ENCODE assay signal across 25 cellular contexts in genomic region chr18:28091197-28091596, GRCh38.
DNase-seq lines count a peak whose midpoint lies in the region; ATAC-seq, FAIRE-seq and TF ChIP-seq lines count a peak whose summit lies in the region.
"Had no signal": no experiment of that assay in that cellular context is flagged by ENCODE, and none has a peak within 500 bp of the region (broad histone marks: within the 10 kb centered on the region; RNA-seq: fewer than 3 reads in every experiment).

No MANE protein-coding gene starts in this region.

- H3K27me3 Mint-ChIP-seq in nephron (ENCODE audit: low read depth), result no peaks in the 10 kb centered on the region
- H3K27me3 Mint-ChIP-seq: CD4-positive, CD25-positive, alpha-beta regulatory T cell had no signal

- ATAC-seq in heart right ventricle (no peak), HG03432 (IDR thresholded peaks at IDR 0.05; ENCODE audit: unreplicated experiment) (no peak), HG03469 (IDR thresholded peaks at IDR 0.05; ENCODE audit: unreplicated experiment) (no peak)
- ATAC-seq: GM12878, Right ventricle myocardium inferior had no signal

- peak overlapping the region; percentile 76 to 88 (median 78) for H3K27ac Mint-ChIP-seq in nephron
- H3K27ac Mint-ChIP-seq: CD4-positive, CD25-positive, alpha-beta regulatory T cell had no signal

- DNase-seq in left ventricle myocardium inferior (no peak), heart right ventricle (no peak), kidney (no peak), DMS79 (lab: John Stamatoyannopoulos, UW) (no peak), hepatic stellate cell (ENCODE audit: low spot score) (no peak)
- DNase-seq: BE2C; CD4-positive, CD25-positive, alpha-beta regulatory T cell; EL; GM23248; KBM-7; MV-4-11; NCI-H1417; NCI-H187; NCI-H2107; NCI-H510A; NCI-H748 treated with DMSO at 0.1 percent for 48 hours; NK-92 treated with Interleukin-12 subunit alpha and Interleukin-12 subunit beta, amount 100 ng/mL, for 24 hours; Peyer's patch had no signal

- H3K36me3 ChIP-seq in left ventricle myocardium inferior, result no peaks in the 10 kb centered on the region
- no peaks in the 10 kb centered on the region for H3K36me3 ChIP-seq in heart right ventricle
- no peaks in the 10 kb centered on the region for H3K36me3 ChIP-seq in kidney (ENCODE audit: control insufficient read depth in 1 of 2, insufficient read depth in 2 of 2, low read length in 2 of 2)
- H3K36me3 ChIP-seq: BE2C, HAP-1, Peyer's patch had no signal

- no peaks in the 10 kb centered on the region for H3K36me3 Mint-ChIP-seq in nephron (ENCODE audit: low read depth)
- H3K36me3 Mint-ChIP-seq: CD4-positive, CD25-positive, alpha-beta regulatory T cell had no signal

- 42 to 52% methylated on average over 2 of the region's 2 CpGs for WGBS in heart right ventricle, 2 donors

- H3K9ac ChIP-seq in kidney (ENCODE audit: low read length in 2 of 2), result no peak overlapping the region
- H3K9ac ChIP-seq: GM23248 had no signal

- H3K4me3 Mint-ChIP-seq in nephron, result no peak overlapping the region

- H3K9me3 ChIP-seq in left ventricle myocardium inferior (replicated peaks) (no peaks in the 10 kb centered on the region), heart right ventricle (no peaks in the 10 kb centered on the region), kidney (ENCODE audit: control insufficient read depth in 1 of 2, low read length in 2 of 2) (no peaks in the 10 kb centered on the region)
- H3K9me3 ChIP-seq: BE2C, HAP-1, Peyer's patch had no signal

- no peak overlapping the region for H3K4me3 ChIP-seq in left ventricle myocardium inferior
- H3K4me3 ChIP-seq in heart right ventricle, result no peak overlapping the region
- no peak overlapping the region for H3K4me3 ChIP-seq in kidney (ENCODE audit: low read length in 2 of 2)
- H3K4me3 ChIP-seq: GM12878, GM23248, HAP-1, Peyer's patch had no signal

- H3K27me3 ChIP-seq in left ventricle myocardium inferior (ENCODE audit: low read depth) (no peaks in the 10 kb centered on the region), heart right ventricle (no peaks in the 10 kb centered on the region)
- H3K27me3 ChIP-seq: BE2C, Peyer's patch had no signal

- H3K4me1 Mint-ChIP-seq in nephron, result peaks cover 25% of the 10 kb centered on the region
- H3K4me1 Mint-ChIP-seq: CD4-positive, CD25-positive, alpha-beta regulatory T cell had no signal

- peak; percentile 86 for FAIRE-seq in kidney (lab: Jason Lieb, UNC)
- FAIRE-seq: GM12878, GM19239 had no signal

- intact Hi-C loops in left ventricle myocardium inferior (cut with micrococcal nuclease), result no loop called here
- intact Hi-C loops in heart right ventricle (cut with DNase I), result loop anchor here in 2 of 10 donors (10.0 kb wide), 2 partner anchors 76 to 86 kb away; no protein-coding TSS in a partner anchor
- intact Hi-C loops in kidney (cut with DNase I), result no loop called here

- H3K9me3 Mint-ChIP-seq in nephron, result no peaks in the 10 kb centered on the region

- peak overlapping the region; percentile 54 for H3K27ac ChIP-seq in left ventricle myocardium inferior (replicated peaks)
- peak overlapping the region in 1 of 10 donors; percentile 22 for H3K27ac ChIP-seq in heart right ventricle
- H3K27ac ChIP-seq in kidney (ENCODE audit: low read depth in 2 of 2, low read length in 2 of 2), result peak overlapping the region; percentile 61 to 76
- H3K27ac ChIP-seq: GM23248, Peyer's patch had no signal

- peaks cover 65% of the 10 kb centered on the region for H3K4me1 ChIP-seq in left ventricle myocardium inferior
- H3K4me1 ChIP-seq in heart right ventricle, result peaks cover 0 to 64% (median 26%) of the 10 kb centered on the region in 9 donors
- no peaks in the 10 kb centered on the region for H3K4me1 ChIP-seq in kidney (ENCODE audit: control insufficient read depth in 1 of 2, insufficient read depth in 1 of 2, low read depth in 1 of 2, low read length in 2 of 2)
- H3K4me1 ChIP-seq: BE2C, Peyer's patch had no signal

- TF ChIP-seq CTCF in left ventricle myocardium inferior (IDR thresholded peaks at IDR 0.05; ENCODE audit: borderline replicate concordance), result no peak
- TF ChIP-seq CTCF in heart right ventricle (IDR thresholded peaks at IDR 0.05), result no peak
- no peak for TF ChIP-seq CTCF in kidney (IDR thresholded peaks at IDR 0.05; ENCODE audit: borderline replicate concordance, extremely low read depth, insufficient read depth)
- TF ChIP-seq CTCF in nephron (IDR thresholded peaks at IDR 0.05; ENCODE audit: unreplicated experiment in 3 of 3), result no peak
